8 cellular contexts compared by ENCODE assay signal in genomic region chr14:34538096-34538495, GRCh38. TPM values are rescaled to one million over a fixed set of nuclear protein-coding genes. Genes with fewer than 3 reads are reported as not detected.
DNase-seq lines count a peak whose midpoint lies in the region; ATAC-seq and TF ChIP-seq lines count a peak whose summit lies in the region.
"Not testable (repeated sequence)": the region's sequence is repeated elsewhere in the genome, so short reads cannot be mapped to it uniquely, and the experiment has no call there.

No MANE protein-coding gene starts in this region.

- not testable (repeated sequence) for H3K9me3 ChIP-seq in T-helper 17 cell (ENCODE audit: control insufficient read depth, low read length, poor library complexity, severe bottlenecking); endocrine pancreas (ENCODE audit: control insufficient read depth, low read length); neural cell (ENCODE audit: low read length); stomach

- H4K20me1 ChIP-seq in neural cell (ENCODE audit: insufficient read depth) = not testable (repeated sequence)

- POLR2A ChIA-PET in activated naive CD8-positive, alpha-beta T cell treated with anti-CD3 and anti-CD28 coated beads, Interleukin-2, amount 10 ng/mL, durations not matched to agents 7 days and 5 days (lab: Charles Lee) = not testable (repeated sequence)

- not testable (repeated sequence) for H3K27me3 ChIP-seq in endocrine pancreas (ENCODE audit: control insufficient read depth, insufficient read depth, low read length); neural cell (ENCODE audit: insufficient read depth, low read depth, low read length); stomach

- H3K9ac ChIP-seq in endocrine pancreas (ENCODE audit: control insufficient read depth, insufficient read depth, low read length) = peak overlapping the region; percentile 91
- H3K9ac ChIP-seq in neural cell (ENCODE audit: low read length) = not testable (repeated sequence)

- not testable (repeated sequence) for DNase-seq in AG10803 (ENCODE audit: low read depth); HFFc6; T-helper 17 cell; activated naive CD8-positive, alpha-beta T cell treated with anti-CD3 and anti-CD28 coated beads, Interleukin-2, amount 10 ng/mL, durations not matched to agents 7 days and 5 days; immature natural killer cell; stomach

- not testable (repeated sequence) for H3K9me3 Mint-ChIP-seq in HFFc6; activated naive CD8-positive, alpha-beta T cell treated with anti-CD3 and anti-CD28 coated beads, Interleukin-2, amount 10 ng/mL, durations not matched to agents 7 days and 5 days; immature natural killer cell

- H3K27ac ChIP-seq in neural cell (ENCODE audit: low read length) (peak overlapping the region; percentile 95), stomach (peak overlapping the region in 3 of 5 donors; percentile 98 to 99 (median 99))

- not testable (repeated sequence) for H3K36me3 ChIP-seq in endocrine pancreas (ENCODE audit: control insufficient read depth, insufficient read depth, low read length); neural cell (ENCODE audit: insufficient read depth, low read length)
- H3K36me3 ChIP-seq in stomach = peaks cover 14 to 43% (median 40%) of the 10 kb centered on the region in 4 donors

- TF ChIP-seq EP300 in neural cell (conservative IDR thresholded peaks at IDR 0.05; ENCODE audit: poor library complexity, severe bottlenecking); stomach (IDR thresholded peaks at IDR 0.05): not testable (repeated sequence)

- peaks cover 36% of the 10 kb centered on the region for H3K79me2 ChIP-seq in neural cell (replicated peaks; ENCODE audit: insufficient read depth, low read length)

- H3K4me3 Mint-ChIP-seq in HFFc6 (peak overlapping the region; percentile 100), T-helper 17 cell (peak overlapping the region; percentile 19), immature natural killer cell (peak overlapping the region in 4 of 5 donors; percentile 27 to 100 (median 100))
- peak overlapping the region; percentile 96 for H3K4me3 Mint-ChIP-seq in activated naive CD8-positive, alpha-beta T cell treated with anti-CD3 and anti-CD28 coated beads, Interleukin-2, amount 10 ng/mL, durations not matched to agents 7 days and 5 days

- WGBS in stomach, 5 donors = 32 to 51% (median 35%) methylated on average over 6 of the region's 6 CpGs

- TF ChIP-seq RAD21 in neural cell (conservative IDR thresholded peaks at IDR 0.05) = not testable (repeated sequence)

- ATAC-seq in T-helper 17 cell; activated naive CD8-positive, alpha-beta T cell treated with anti-CD3 and anti-CD28 coated beads, Interleukin-2, amount 10 ng/mL, durations not matched to agents 7 days and 5 days (ENCODE audit: low read depth): not testable (repeated sequence)

- H3K4me1 Mint-ChIP-seq in HFFc6 (ENCODE audit: low read depth) = peaks cover 27% of the 10 kb centered on the region
- H3K4me1 Mint-ChIP-seq in T-helper 17 cell = peaks cover 10% of the 10 kb centered on the region
- H3K4me1 Mint-ChIP-seq in activated naive CD8-positive, alpha-beta T cell treated with anti-CD3 and anti-CD28 coated beads, Interleukin-2, amount 10 ng/mL, durations not matched to agents 7 days and 5 days = peaks cover 14% of the 10 kb centered on the region
- H3K4me1 Mint-ChIP-seq in immature natural killer cell = peaks cover 29 to 37% of the 10 kb centered on the region in 2 donors

- H3K27me3 Mint-ChIP-seq in HFFc6 (ENCODE audit: insufficient read depth); T-helper 17 cell; activated naive CD8-positive, alpha-beta T cell treated with anti-CD3 and anti-CD28 coated beads, Interleukin-2, amount 10 ng/mL, durations not matched to agents 7 days and 5 days; immature natural killer cell (ENCODE audit: low read depth in 3 of 3): not testable (repeated sequence)

- H3K4me3 ChIP-seq in AG10803 (ENCODE audit: low read length) (peak overlapping the region; percentile 99), endocrine pancreas (ENCODE audit: control insufficient read depth, insufficient read depth, low read length) (peak overlapping the region; percentile 95), neural cell (ENCODE audit: low read length) (peak overlapping the region; percentile 98), stomach (peak overlapping the region; percentile 64 to 95 (median 86))

- not testable (repeated sequence) for H3F3A ChIP-seq in neural cell (ENCODE audit: insufficient read depth, low read length, poor library complexity, severe bottlenecking)

- H3K4me1 ChIP-seq in endocrine pancreas (ENCODE audit: control insufficient read depth, insufficient read depth, low read length) = not testable (repeated sequence)
- H3K4me1 ChIP-seq in stomach = peaks cover 18 to 38% (median 29%) of the 10 kb centered on the region in 4 donors

- not testable (repeated sequence) for H3K36me3 Mint-ChIP-seq in HFFc6 (ENCODE audit: low read depth); T-helper 17 cell (ENCODE audit: low read depth); activated naive CD8-positive, alpha-beta T cell treated with anti-CD3 and anti-CD28 coated beads, Interleukin-2, amount 10 ng/mL, durations not matched to agents 7 days and 5 days; immature natural killer cell

- peak overlapping the region; percentile 71 for H3K4me2 ChIP-seq in neural cell (ENCODE audit: low read length)

- intact Hi-C loops in stomach (cut with DNase I; ENCODE audit: low total_unique reads) = not testable (repeated sequence)

- not testable (repeated sequence) for H2AFZ ChIP-seq in neural cell (ENCODE audit: low read depth, low read length)

- H3K27ac Mint-ChIP-seq in HFFc6 (peak overlapping the region; percentile 99), T-helper 17 cell (peak overlapping the region; percentile 100), immature natural killer cell (peak overlapping the region; percentile 43 to 100 (median 98))
- not testable (repeated sequence) for H3K27ac Mint-ChIP-seq in activated naive CD8-positive, alpha-beta T cell treated with anti-CD3 and anti-CD28 coated beads, Interleukin-2, amount 10 ng/mL, durations not matched to agents 7 days and 5 days

- not testable (repeated sequence) for TF ChIP-seq CTCF in AG10803 (conservative IDR thresholded peaks at IDR 0.05; ENCODE audit: low read length); HFFc6 (IDR thresholded peaks at IDR 0.05); neural cell (IDR thresholded peaks at IDR 0.05; ENCODE audit: poor library complexity, severe bottlenecking); stomach (IDR thresholded peaks at IDR 0.05)

- H3K9me2 ChIP-seq in neural cell (ENCODE audit: insufficient read depth, low read length) = not testable (repeated sequence)

- TF ChIP-seq POLR2A in stomach (IDR thresholded peaks at IDR 0.05) = not testable (repeated sequence)

RNA-seq across cellular contexts. Expression of gene EAPP, which starts 1.4 kb away (rescaled TPM):
- 10 to 100 TPM; 28.2 to 34.9 (median 30.4) TPM for total RNA-seq in HFFc6 (2021; fragmentation: NEBNext Ultra II Directional; extraction: Animal tissue kit (Norgen Biotek cat#: 25700))
- total RNA-seq in T-helper 17 cell (10 to 100 TPM; 64.7 to 67.6 TPM), stomach (10 to 100 TPM; 15.8 to 95.3 (median 30.1) TPM)
- total RNA-seq in activated naive CD8-positive, alpha-beta T cell treated with anti-CD3 and anti-CD28 coated beads, Interleukin-2, amount 10 ng/mL, durations not matched to agents 7 days and 5 days = 10 to 100 TPM; 44.6 to 44.7 TPM
- polyA plus RNA-seq in immature natural killer cell (100 to 1,000 TPM in 2 of 3 donors, 10 to 100 TPM in 1; 94.9 to 192 (median 109) TPM), neural cell (103 and 112 TPM in 2 replicates), stomach (10 to 100 TPM; 29.3 to 57.0 (median 39.4) TPM)
- polyA minus RNA-seq in neural cell = 59.9 and 68.4 TPM in 2 replicates

Comparison
In these comparisons a context has a peak if more than half of its experiments do, and no peak if none do; other contexts are left out.
1. H3K4me3 Mint-ChIP-seq: peak in every context shown above with its lines; median percentile 100 in HFFc6; 100 in immature natural killer cell; 96 in activated naive CD8-positive, alpha-beta T cell treated with anti-CD3 and anti-CD28 coated beads, Interleukin-2, amount 10 ng/mL, durations not matched to agents 7 days and 5 days; 19 in T-helper 17 cell.